Comparison of ENCODE assay signal across 21 cellular contexts in the genomic region with DNA sequence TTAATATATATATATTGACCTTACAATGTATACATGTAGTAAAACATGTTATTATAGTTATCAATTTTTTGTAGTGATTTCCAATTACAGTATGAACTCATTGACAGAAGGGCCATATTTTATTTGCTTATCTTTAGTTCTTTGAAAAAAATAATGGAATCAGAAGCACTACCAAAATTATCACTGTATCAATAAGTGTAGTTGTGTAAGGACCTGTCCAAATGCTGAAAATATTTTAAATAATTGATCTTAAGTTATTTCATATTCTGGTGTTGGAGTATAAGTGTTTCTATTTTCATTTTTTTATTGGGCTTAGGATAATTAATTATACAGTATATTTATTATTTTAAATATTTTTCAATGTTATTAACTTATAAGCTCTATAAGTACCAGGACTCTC. TPM values are rescaled to one million over a fixed set of nuclear protein-coding genes. Genes with fewer than 3 reads are reported as not detected.
DNase-seq lines count a peak whose midpoint lies in the region; ATAC-seq, FAIRE-seq and TF ChIP-seq lines count a peak whose summit lies in the region.
"Had no signal": no experiment of that assay in that cellular context is flagged by ENCODE, and none has a peak within 500 bp of the region (broad histone marks: within the 10 kb centered on the region; RNA-seq: fewer than 3 reads in every experiment).

No MANE protein-coding gene starts in this region.

- no peaks in the 10 kb centered on the region for H3K27me3 ChIP-seq in SK-N-SH (ENCODE audit: insufficient read depth)

- H3K36me3 ChIP-seq in SK-N-SH (replicated peaks in 1 of 2; ENCODE audit: control insufficient read depth in 1 of 2, insufficient read depth in 2 of 2, low read length in 1 of 2), result no peaks in the 10 kb centered on the region

- no peak overlapping the region for H2AFZ ChIP-seq in SK-N-SH (ENCODE audit: low read depth)
- H2AFZ ChIP-seq: GM23248 had no signal

- CTCF ChIA-PET in SK-N-SH (lab: Yijun Ruan, JAX), result interaction anchor here (0.7 to 1.8 kb wide), 3 partner anchors 8 to 1167 kb away, joined by 3 to 4 read pairs (median 3); a partner anchor contains a TSS

- H3K4me2 ChIP-seq in SK-N-SH, result no peak overlapping the region

- no peak overlapping the region for H3K27ac ChIP-seq in SK-N-SH (ENCODE audit: low read depth in 2 of 2, low read length in 1 of 2)
- H3K27ac ChIP-seq: 22Rv1, GM23248 had no signal

- FAIRE-seq in G401.6 (lab: Jason Lieb, UNC), result peak; percentile 8
- FAIRE-seq: GM12891, GM18507, H1 had no signal

- TF ChIP-seq RAD21 in SK-N-SH (IDR thresholded peaks at IDR 0.05; ENCODE audit: low read length), result no peak
- TF ChIP-seq RAD21 in Ishikawa (IDR thresholded peaks at IDR 0.05; ENCODE audit: low read depth), result no peak

- peaks cover 0 to 13% of the 10 kb centered on the region in 2 experiments; a peak in 2 of 4 replicates for H3K4me1 ChIP-seq in SK-N-SH (ENCODE audit: control insufficient read depth in 1 of 2, insufficient read depth in 2 of 2, low read depth in 1 of 2, low read length in 1 of 2)
- H3K4me1 ChIP-seq: Caco-2 had no signal

- no peaks in the 10 kb centered on the region for H4K20me1 ChIP-seq in SK-N-SH (ENCODE audit: insufficient read depth)

- TF ChIP-seq CTCF in SK-N-SH (IDR thresholded peaks at IDR 0.05) (no peak), GM20000 (IDR thresholded peaks at IDR 0.05; ENCODE audit: extremely low read depth, missing control alignments) (no peak)

- POLR2A ChIA-PET in SK-N-SH (lab: Yijun Ruan, JAX), result no interaction called here

- H3K9me3 ChIP-seq in SK-N-SH, result no peaks in the 10 kb centered on the region

- H3F3A ChIP-seq in SK-N-SH (replicated peaks; ENCODE audit: insufficient read depth), result no peaks in the 10 kb centered on the region

- no peak for DNase-seq in SK-N-SH
- no peak for DNase-seq in COLO668 (lab: John Stamatoyannopoulos, UW; ENCODE audit: unreplicated experiment)
- no peak for DNase-seq in GM20000 (ENCODE audit: low spot score)
- no peak for DNase-seq in NCI-H1417 (lab: John Stamatoyannopoulos, UW)
- DNase-seq: C1 segment of cervical spinal cord; Caco-2; CD4-positive, alpha-beta memory T cell; DMS153; DND-41; GDM1; GM23248; H7; HCEC 1CT; HFFc6 had no signal

- H3K9me2 ChIP-seq in SK-N-SH, result no peaks in the 10 kb centered on the region

- no peak for ATAC-seq in SK-N-SH treated with all-trans-retinoic acid at 6 μM for 48 hours

- no peak overlapping the region for H3K4me3 ChIP-seq in SK-N-SH (ENCODE audit: low read depth in 2 of 2, low read length in 1 of 2)
- H3K4me3 ChIP-seq: GM23248 had no signal

- H3K79me2 ChIP-seq in SK-N-SH (ENCODE audit: insufficient read depth), result no peaks in the 10 kb centered on the region

- no peak overlapping the region for H3K9ac ChIP-seq in SK-N-SH
- H3K9ac ChIP-seq: GM23248 had no signal

- TF ChIP-seq EP300 in SK-N-SH (IDR thresholded peaks at IDR 0.05; ENCODE audit: borderline replicate concordance in 1 of 2, low read depth in 1 of 2, low read length in 1 of 2) (no peak), Ishikawa (IDR thresholded peaks at IDR 0.05; ENCODE audit: borderline replicate concordance) (no peak)

TF ChIP-seq in SK-N-SH, 30 proteins besides CTCF, POLR2A, EP300 and RAD21 (continues in another document):
- TF ChIP-seq, protein P1, sequence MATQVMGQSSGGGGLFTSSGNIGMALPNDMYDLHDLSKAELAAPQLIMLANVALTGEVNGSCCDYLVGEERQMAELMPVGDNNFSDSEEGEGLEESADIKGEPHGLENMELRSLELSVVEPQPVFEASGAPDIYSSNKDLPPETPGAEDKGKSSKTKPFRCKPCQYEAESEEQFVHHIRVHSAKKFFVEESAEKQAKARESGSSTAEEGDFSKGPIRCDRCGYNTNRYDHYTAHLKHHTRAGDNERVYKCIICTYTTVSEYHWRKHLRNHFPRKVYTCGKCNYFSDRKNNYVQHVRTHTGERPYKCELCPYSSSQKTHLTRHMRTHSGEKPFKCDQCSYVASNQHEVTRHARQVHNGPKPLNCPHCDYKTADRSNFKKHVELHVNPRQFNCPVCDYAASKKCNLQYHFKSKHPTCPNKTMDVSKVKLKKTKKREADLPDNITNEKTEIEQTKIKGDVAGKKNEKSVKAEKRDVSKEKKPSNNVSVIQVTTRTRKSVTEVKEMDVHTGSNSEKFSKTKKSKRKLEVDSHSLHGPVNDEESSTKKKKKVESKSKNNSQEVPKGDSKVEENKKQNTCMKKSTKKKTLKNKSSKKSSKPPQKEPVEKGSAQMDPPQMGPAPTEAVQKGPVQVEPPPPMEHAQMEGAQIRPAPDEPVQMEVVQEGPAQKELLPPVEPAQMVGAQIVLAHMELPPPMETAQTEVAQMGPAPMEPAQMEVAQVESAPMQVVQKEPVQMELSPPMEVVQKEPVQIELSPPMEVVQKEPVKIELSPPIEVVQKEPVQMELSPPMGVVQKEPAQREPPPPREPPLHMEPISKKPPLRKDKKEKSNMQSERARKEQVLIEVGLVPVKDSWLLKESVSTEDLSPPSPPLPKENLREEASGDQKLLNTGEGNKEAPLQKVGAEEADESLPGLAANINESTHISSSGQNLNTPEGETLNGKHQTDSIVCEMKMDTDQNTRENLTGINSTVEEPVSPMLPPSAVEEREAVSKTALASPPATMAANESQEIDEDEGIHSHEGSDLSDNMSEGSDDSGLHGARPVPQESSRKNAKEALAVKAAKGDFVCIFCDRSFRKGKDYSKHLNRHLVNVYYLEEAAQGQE (IDR thresholded peaks at IDR 0.05; ENCODE audit: low read depth, low read length), result peak; percentile 83; the same call in 1 of the 2 replicates
- no peak for TF ChIP-seq GABPA (IDR thresholded peaks at IDR 0.05; ENCODE audit: low read depth)
- no peak for TF ChIP-seq TEAD4 (IDR thresholded peaks at IDR 0.05; ENCODE audit: borderline replicate concordance, insufficient read depth)

TF ChIP-seq in SK-N-SH treated with all-trans-retinoic acid at 6 μM for 48 hours, 23 proteins besides CTCF, POLR2A, EP300 and RAD21 (continues in another document):
- TF ChIP-seq, protein P2, sequence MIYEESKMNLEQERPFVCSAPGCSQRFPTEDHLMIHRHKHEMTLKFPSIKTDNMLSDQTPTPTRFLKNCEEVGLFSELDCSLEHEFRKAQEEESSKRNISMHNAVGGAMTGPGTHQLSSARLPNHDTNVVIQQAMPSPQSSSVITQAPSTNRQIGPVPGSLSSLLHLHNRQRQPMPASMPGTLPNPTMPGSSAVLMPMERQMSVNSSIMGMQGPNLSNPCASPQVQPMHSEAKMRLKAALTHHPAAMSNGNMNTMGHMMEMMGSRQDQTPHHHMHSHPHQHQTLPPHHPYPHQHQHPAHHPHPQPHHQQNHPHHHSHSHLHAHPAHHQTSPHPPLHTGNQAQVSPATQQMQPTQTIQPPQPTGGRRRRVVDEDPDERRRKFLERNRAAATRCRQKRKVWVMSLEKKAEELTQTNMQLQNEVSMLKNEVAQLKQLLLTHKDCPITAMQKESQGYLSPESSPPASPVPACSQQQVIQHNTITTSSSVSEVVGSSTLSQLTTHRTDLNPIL (CRISPR knock-in tag; IDR thresholded peaks at IDR 0.05; ENCODE audit: low read depth), result no peak
- TF ChIP-seq PPARA (CRISPR knock-in tag; IDR thresholded peaks at IDR 0.05; ENCODE audit: borderline replicate concordance) (no peak), TCF4 (CRISPR knock-in tag; IDR thresholded peaks at IDR 0.05; ENCODE audit: borderline replicate concordance) (no peak), ZNF70 (CRISPR knock-in tag; IDR thresholded peaks at IDR 0.05) (no peak), RARB (CRISPR knock-in tag; IDR thresholded peaks at IDR 0.05) (no peak), ZNF8 (CRISPR knock-in tag; IDR thresholded peaks at IDR 0.05) (no peak), ISL1 (CRISPR knock-in tag; IDR thresholded peaks at IDR 0.05) (no peak), ZNF565 (CRISPR knock-in tag; conservative IDR thresholded peaks at IDR 0.05; ENCODE audit: low read depth) (no peak), OSR1 (CRISPR knock-in tag; IDR thresholded peaks at IDR 0.05) (no peak)

TF ChIP-seq in Ishikawa, 13 proteins besides CTCF, POLR2A, EP300 and RAD21:
- no peak for TF ChIP-seq CREB1 (IDR thresholded peaks at IDR 0.05; ENCODE audit: low read depth)
- TF ChIP-seq, protein P1 (IDR thresholded peaks at IDR 0.05; ENCODE audit: low read depth), result peak; percentile 72

RNA-seq across cellular contexts. Expression of a gene that starts 8.5 kb away (rescaled TPM):
- polyA plus RNA-seq in SK-N-SH (2012; rRNA removed), result 2.1 and 3.3 TPM in 2 replicates
- polyA plus RNA-seq in SK-N-SH (2012; cell fraction: cytosol; rRNA removed), result 3.1 and 3.3 TPM in 2 replicates
- polyA plus RNA-seq in SK-N-SH (2012; cell fraction: nucleus; rRNA removed), result 3.8 and 4.9 TPM in 2 replicates
- polyA plus RNA-seq: CD4-positive, alpha-beta memory T cell had no signal
